In genomic region chr16:18003033-18003432, GRCh38 we compare ENCODE assay signal across 20 cellular contexts.
"Had no signal": no experiment of that assay in that cellular context is flagged by ENCODE, and none has a peak within 500 bp of the region (broad histone marks: within the 10 kb centered on the region; RNA-seq: fewer than 3 reads in every experiment).

No MANE protein-coding gene starts in this region.

- H3K9me3 ChIP-seq: MG63 had no signal

- H3K36me3 ChIP-seq: MG63 had no signal

- H3K27ac ChIP-seq: RWPE1 had no signal

- FAIRE-seq: HepG2 had no signal

- DNase-seq: IMR-90, Karpas-422, KG1, MG63, NCI-H1092, NCI-H1105 treated with DMSO at 0.1 percent for 48 hours, NCI-H1417 treated with DMSO at 0.1 percent for 48 hours, NCI-H1694, NCI-H187 treated with DMSO at 0.1 percent for 48 hours, NCI-H2029 treated with DMSO at 0.1 percent for 48 hours, NCI-H2171 treated with DMSO at 0.1 percent for 48 hours, NCI-H446, NCI-H526 treated with DMSO at 0.1 percent for 48 hours, NCI-H82, PC-3, SHP77, T-helper 2 cell had no signal

- H3K4me3 ChIP-seq: MG63 had no signal

- ATAC-seq: HepG2, Panc1, PC-3 had no signal
